In the genomic region with DNA sequence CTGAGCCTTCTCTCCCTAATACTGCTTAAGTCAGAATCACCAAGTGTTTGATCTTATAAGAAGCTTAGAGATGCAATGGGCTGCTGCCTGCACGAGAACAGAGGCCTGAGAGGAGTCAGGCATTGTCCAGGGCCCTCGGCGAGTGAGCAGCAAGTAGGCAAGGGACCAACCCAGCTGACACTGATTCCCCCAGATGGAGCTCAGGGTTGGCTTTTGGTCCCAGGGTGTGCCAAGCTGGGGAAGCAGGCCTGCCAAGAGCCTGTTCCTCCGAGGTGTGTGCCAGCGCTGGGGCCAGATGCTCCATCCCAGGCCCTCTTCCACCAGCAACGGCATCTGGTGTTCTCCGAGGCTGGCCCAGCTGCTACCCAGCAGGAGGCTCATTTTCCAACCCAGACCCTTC, we compare ENCODE assay signal across 23 cellular contexts.
DNase-seq lines count a peak whose midpoint lies in the region; ATAC-seq and TF ChIP-seq lines count a peak whose summit lies in the region.
"Had no signal": no experiment of that assay in that cellular context is flagged by ENCODE, and none has a peak within 500 bp of the region (broad histone marks: within the 10 kb centered on the region; RNA-seq: fewer than 3 reads in every experiment).

No MANE protein-coding gene starts in this region.

- H3K4me3 Mint-ChIP-seq in glutamatergic neuron (ENCODE audit: unreplicated experiment) (no peak overlapping the region), neural crest cell (no peak overlapping the region)
- H3K4me3 Mint-ChIP-seq: CD4-positive, CD25-positive, alpha-beta regulatory T cell; central memory CD8-positive, alpha-beta T cell; naive B cell had no signal

- H3K27me3 Mint-ChIP-seq in glutamatergic neuron (ENCODE audit: unreplicated experiment) (peaks cover 17% of the 10 kb centered on the region), neural crest cell (ENCODE audit: low read depth) (no peaks in the 10 kb centered on the region)
- H3K27me3 Mint-ChIP-seq: CD4-positive, CD25-positive, alpha-beta regulatory T cell had no signal

- H3K9me3 Mint-ChIP-seq in glutamatergic neuron (ENCODE audit: unreplicated experiment) = peaks cover 15% of the 10 kb centered on the region
- H3K9me3 Mint-ChIP-seq in neural crest cell = peaks cover 4% of the 10 kb centered on the region
- H3K9me3 Mint-ChIP-seq: central memory CD8-positive, alpha-beta T cell had no signal

- in situ Hi-C loops in GM13977 (cut with MboI; ENCODE audit: low pct_unique_long_range_greater_than_20kb, low sequenced_read_pairs, unreplicated experiment) = no loop called here

- H3K36me3 Mint-ChIP-seq in glutamatergic neuron (ENCODE audit: unreplicated experiment) (no peaks in the 10 kb centered on the region), neural crest cell (ENCODE audit: low read depth) (no peaks in the 10 kb centered on the region)
- H3K36me3 Mint-ChIP-seq: CD4-positive, CD25-positive, alpha-beta regulatory T cell had no signal

- no peak for ATAC-seq in HG02678 (IDR thresholded peaks at IDR 0.05; ENCODE audit: unreplicated experiment)

- DNase-seq in D341Med (ENCODE audit: low spot score) (peak; percentile 54), NCI-H446 treated with DMSO at 0.1 percent for 48 hours (lab: John Stamatoyannopoulos, UW) (peak; percentile 90), glutamatergic neuron (peak; percentile 45), neural crest cell (ENCODE audit: low read depth, low spot score) (no peak), GM13977 (ENCODE audit: low spot score) (no peak), ureter (ENCODE audit: low spot score) (no peak)
- DNase-seq in stimulated activated CD4-positive, alpha-beta T cell treated with anti-CD3 and anti-CD28 coated beads, Interleukin-4, amount 100 ng/mL, for 24 hours = no peak
- DNase-seq: activated CD4-positive, alpha-beta T cell treated with anti-CD3 and anti-CD28 coated beads, Interleukin-2, amount 50 U/mL, for 4 hours; activated gamma-delta T cell; adrenal gland; CD4-positive, CD25-positive, alpha-beta regulatory T cell; DMS79 treated with DMSO at 0.1 percent for 48 hours; effector CD4-positive, alpha-beta T cell; esophagus squamous epithelium; IMR-90; MM.1S; naive B cell; NCI-H2029; NCI-H526; SHP77; stimulated activated CD4-positive, alpha-beta T cell treated with anti-CD3 and anti-CD28 coated beads, Interleukin-12 subunit alpha, Interleukin-12 subunit beta, amount 100 ng/mL, for 4 hours had no signal

- H3K27ac Mint-ChIP-seq in glutamatergic neuron (ENCODE audit: unreplicated experiment) = peak overlapping the region; percentile 65
- peak overlapping the region; percentile 17 for H3K27ac Mint-ChIP-seq in neural crest cell (ENCODE audit: unreplicated experiment)
- H3K27ac Mint-ChIP-seq: CD4-positive, CD25-positive, alpha-beta regulatory T cell; naive B cell had no signal

- TF ChIP-seq CTCF in glutamatergic neuron (IDR thresholded peaks at IDR 0.05; ENCODE audit: partially characterized antibody, unreplicated experiment) = no peak
- TF ChIP-seq CTCF in neural crest cell (conservative IDR thresholded peaks at IDR 0.05) = no peak
- TF ChIP-seq CTCF in GM13977 (IDR thresholded peaks at IDR 0.05; ENCODE audit: extremely low read depth, insufficient read depth, missing control alignments) = no peak

- peaks cover 24% of the 10 kb centered on the region for H3K4me1 Mint-ChIP-seq in glutamatergic neuron (ENCODE audit: low read depth, unreplicated experiment)
- peaks cover 16% of the 10 kb centered on the region for H3K4me1 Mint-ChIP-seq in neural crest cell
- H3K4me1 Mint-ChIP-seq: CD4-positive, CD25-positive, alpha-beta regulatory T cell; central memory CD8-positive, alpha-beta T cell; naive B cell had no signal

Comparison
In these comparisons a context has a peak if more than half of its experiments do, and no peak if none do; other contexts are left out.
1. DNase-seq: peak in D341Med (single experiment), NCI-H446 treated with DMSO at 0.1 percent for 48 hours (single experiment) and glutamatergic neuron (single experiment); none in neural crest cell (single experiment), GM13977 (single experiment), stimulated activated CD4-positive, alpha-beta T cell treated with anti-CD3 and anti-CD28 coated beads, Interleukin-4, amount 100 ng/mL, for 24 hours (single experiment) and ureter (single experiment).